In genomic region chr4:54913751-54914526, GRCh38 we compare ENCODE assay signal across 1 cellular context.
TF ChIP-seq lines count a peak whose summit lies in the region.

No MANE protein-coding gene starts in this region.

TF ChIP-seq in GM23338, 12 proteins besides CTCF, POLR2A, EP300 and RAD21 (continued from another document):
- TF ChIP-seq CREB1 (CRISPR knock-in tag; IDR thresholded peaks at IDR 0.05; ENCODE audit: low read depth) (no peak), ZNF331 (CRISPR knock-in tag; IDR thresholded peaks at IDR 0.05; ENCODE audit: low read depth) (no peak), EZH2 (IDR thresholded peaks at IDR 0.05; ENCODE audit: low read depth, unreplicated experiment) (no peak), ZNF114 (CRISPR knock-in tag; IDR thresholded peaks at IDR 0.05) (no peak), POLR2AphosphoS5 (IDR thresholded peaks at IDR 0.05; ENCODE audit: low read depth) (no peak), STAT1 (IDR thresholded peaks at IDR 0.05; ENCODE audit: unreplicated experiment) (no peak)
